Comparison of ENCODE assay signal across 23 cellular contexts in genomic region chr10:69152002-69152401, GRCh38.
"Had no signal": no experiment of that assay in that cellular context is flagged by ENCODE, and none has a peak within 500 bp of the region (broad histone marks: within the 10 kb centered on the region; RNA-seq: fewer than 3 reads in every experiment).

No MANE protein-coding gene starts in this region.

- H3K27ac ChIP-seq: heart left ventricle, parathyroid adenoma, sigmoid colon, skin epidermis, testis, tibial nerve, upper lobe of right lung, vagina had no signal

- H3K27me3 ChIP-seq: heart left ventricle, sigmoid colon, testis, tibial nerve, upper lobe of right lung, vagina had no signal

- ATAC-seq: esophagus mucosa; heart left ventricle; left colon; left ventricle myocardium superior; naive thymus-derived CD4-positive, alpha-beta T cell; stimulated activated naive B cell treated with anti-CD40 and anti-IgM and Interleukin-4, amounts not matched to agents 10 μg/mL and 1 μg/mL and 100 μg/mL, for 72 hours; stimulated activated naive CD8-positive, alpha-beta T cell treated with anti-CD3 and anti-CD28 coated beads, Interleukin-15, amount 100 ng/mL, for 72 hours; upper lobe of right lung had no signal

- H3K27ac Mint-ChIP-seq: nephron progenitor cell; stimulated activated naive B cell treated with anti-CD40 and anti-IgM and Interleukin-4, amounts not matched to agents 10 μg/mL and 1 μg/mL and 100 μg/mL, for 72 hours; stimulated activated naive CD8-positive, alpha-beta T cell treated with anti-CD3 and anti-CD28 coated beads, Interleukin-15, amount 100 ng/mL, for 72 hours had no signal

- H3K9me3 ChIP-seq: heart left ventricle, sigmoid colon, testis, tibial nerve, upper lobe of right lung, vagina had no signal

- H3K4me3 ChIP-seq: heart left ventricle, lung, sigmoid colon, skin epidermis, testis, tibial nerve, upper lobe of right lung, vagina had no signal

- H3K36me3 ChIP-seq: sigmoid colon, tibial nerve, upper lobe of right lung, vagina had no signal

- H3K9ac ChIP-seq: parathyroid adenoma had no signal

- H3K4me3 Mint-ChIP-seq: naive thymus-derived CD4-positive, alpha-beta T cell; nephron progenitor cell; stimulated activated naive B cell treated with anti-CD40 and anti-IgM and Interleukin-4, amounts not matched to agents 10 μg/mL and 1 μg/mL and 100 μg/mL, for 72 hours; stimulated activated naive CD8-positive, alpha-beta T cell treated with anti-CD3 and anti-CD28 coated beads, Interleukin-15, amount 100 ng/mL, for 72 hours had no signal

- H3K9me3 Mint-ChIP-seq: naive thymus-derived CD4-positive, alpha-beta T cell; nephron progenitor cell; stimulated activated naive B cell treated with anti-CD40 and anti-IgM and Interleukin-4, amounts not matched to agents 10 μg/mL and 1 μg/mL and 100 μg/mL, for 72 hours; stimulated activated naive CD8-positive, alpha-beta T cell treated with anti-CD3 and anti-CD28 coated beads, Interleukin-15, amount 100 ng/mL, for 72 hours had no signal

- DNase-seq: cortex of kidney; effector memory CD4-positive, alpha-beta T cell; heart left ventricle; hippocampal formation; left colon; left ventricle myocardium superior; mesenchymal stem cell; naive thymus-derived CD4-positive, alpha-beta T cell; nephron progenitor cell; sigmoid colon; stimulated activated CD4-positive, alpha-beta T cell treated with anti-CD3 and anti-CD28 coated beads, Interleukin-4, amount 100 ng/mL, for 24 hours; stimulated activated naive B cell treated with anti-CD40 and anti-IgM and Interleukin-4, amounts not matched to agents 10 μg/mL and 1 μg/mL and 100 μg/mL, for 72 hours; stimulated activated naive CD8-positive, alpha-beta T cell treated with anti-CD3 and anti-CD28 coated beads, Interleukin-15, amount 100 ng/mL, for 72 hours; testis; upper lobe of right lung had no signal

- H2AFZ ChIP-seq: parathyroid adenoma had no signal

- H3K27me3 Mint-ChIP-seq: naive thymus-derived CD4-positive, alpha-beta T cell; stimulated activated naive B cell treated with anti-CD40 and anti-IgM and Interleukin-4, amounts not matched to agents 10 μg/mL and 1 μg/mL and 100 μg/mL, for 72 hours; stimulated activated naive CD8-positive, alpha-beta T cell treated with anti-CD3 and anti-CD28 coated beads, Interleukin-15, amount 100 ng/mL, for 72 hours had no signal

- H3K4me1 ChIP-seq: parathyroid adenoma, sigmoid colon, testis, upper lobe of right lung had no signal

- FAIRE-seq: endometrium, frontal cortex had no signal

- H3K4me1 Mint-ChIP-seq: nephron progenitor cell had no signal
